Comparison of ENCODE assay signal across 8 cellular contexts in the genomic region with DNA sequence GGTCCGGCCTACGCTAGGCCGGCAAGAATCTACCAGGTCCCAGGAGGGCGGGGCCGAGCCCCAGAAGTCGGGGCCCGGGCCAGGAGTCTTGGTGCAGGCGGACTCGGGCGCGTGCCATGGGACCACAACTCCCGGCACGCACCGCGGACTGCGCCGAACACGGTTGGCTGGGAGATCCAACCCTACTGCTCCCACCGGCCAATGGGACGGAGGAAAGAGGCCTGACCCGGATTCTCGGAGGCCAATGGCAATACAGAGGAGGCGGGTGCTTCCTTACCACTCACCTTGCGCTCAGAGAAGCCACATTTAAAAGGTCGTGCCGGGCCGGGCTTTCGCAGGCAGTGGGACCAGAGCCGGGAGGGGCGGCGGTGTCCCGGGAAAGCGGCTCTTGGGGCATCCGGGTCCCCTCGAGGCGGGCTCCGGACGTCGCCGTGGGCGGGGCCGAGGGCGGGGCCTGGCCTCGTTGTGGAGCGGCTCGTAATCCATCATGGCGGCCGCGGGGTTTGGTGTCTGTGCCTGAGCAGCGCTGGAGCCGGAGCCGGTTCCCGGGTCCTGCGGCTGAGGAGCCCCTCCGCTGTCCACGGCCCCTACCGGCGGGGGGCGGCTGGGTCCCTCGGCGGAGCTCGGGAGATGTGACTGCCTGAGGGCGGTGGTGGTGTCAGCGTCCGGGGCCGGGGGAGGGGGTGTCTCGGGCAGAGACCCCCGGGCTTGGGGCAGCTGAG. TPM values are rescaled to one million over a fixed set of nuclear protein-coding genes. Genes with fewer than 3 reads are reported as not detected.
DNase-seq lines count a peak whose midpoint lies in the region; ATAC-seq and TF ChIP-seq lines count a peak whose summit lies in the region.

No MANE protein-coding gene starts in this region.

- peak; percentile 97 to 98 for ATAC-seq in CD4-positive, CD25-positive, alpha-beta regulatory T cell (ENCODE audit: low read depth in 2 of 2)
- ATAC-seq in GM19438 (IDR thresholded peaks at IDR 0.05; ENCODE audit: low read depth, unreplicated experiment): peak; percentile 96
- peak; percentile 90 for ATAC-seq in HG03571 (IDR thresholded peaks at IDR 0.05; ENCODE audit: unreplicated experiment)

- no peaks in the 10 kb centered on the region for H3K27me3 ChIP-seq in CD4-positive, CD25-positive, alpha-beta regulatory T cell (ENCODE audit: control insufficient read depth, insufficient read depth, low read length)
- no peaks in the 10 kb centered on the region for H3K27me3 ChIP-seq in duodenal mucosa (ENCODE audit: control insufficient read depth in 1 of 2, insufficient read depth in 2 of 2, low read length in 2 of 2)

- peak overlapping the region; percentile 86 to 98 (median 94) for H3K4me3 Mint-ChIP-seq in CD4-positive, CD25-positive, alpha-beta regulatory T cell
- H3K4me3 Mint-ChIP-seq in activated CD4-positive, alpha-beta memory T cell treated with anti-CD3 and anti-CD28 coated beads for 36 hours: peak overlapping the region; percentile 89

- peaks cover 39% of the 10 kb centered on the region for H3K4me1 ChIP-seq in CD4-positive, CD25-positive, alpha-beta regulatory T cell (ENCODE audit: control insufficient read depth, insufficient read depth, low read length, poor library complexity, severe bottlenecking)
- H3K4me1 ChIP-seq in duodenal mucosa (ENCODE audit: control insufficient read depth in 1 of 2, insufficient read depth in 2 of 2, low read length in 2 of 2): peaks cover 13 to 27% of the 10 kb centered on the region in 2 donors

- H3K27ac ChIP-seq in CD4-positive, CD25-positive, alpha-beta regulatory T cell (ENCODE audit: insufficient read depth, low read length, poor library complexity, severe bottlenecking): peak overlapping the region; percentile 98
- peak overlapping the region; percentile 99 for H3K27ac ChIP-seq in duodenal mucosa (ENCODE audit: low read depth, low read length)

- H3K9me3 Mint-ChIP-seq in CD4-positive, CD25-positive, alpha-beta regulatory T cell: peaks cover 0 to 1% (median 0%) of the 10 kb centered on the region in 7 donors
- H3K9me3 Mint-ChIP-seq in activated CD4-positive, alpha-beta memory T cell treated with anti-CD3 and anti-CD28 coated beads for 36 hours: no peaks in the 10 kb centered on the region

- peak overlapping the region; percentile 55 for H3K4me3 ChIP-seq in CD4-positive, CD25-positive, alpha-beta regulatory T cell (ENCODE audit: low read depth, low read length)
- H3K4me3 ChIP-seq in duodenal mucosa (ENCODE audit: low read depth in 1 of 2, low read length in 2 of 2) (peak overlapping the region; percentile 76 to 77), lower leg skin (ENCODE audit: low read depth, poor library complexity, severe bottlenecking) (peak overlapping the region; percentile 93)

- no peaks in the 10 kb centered on the region for H3K36me3 Mint-ChIP-seq in CD4-positive, CD25-positive, alpha-beta regulatory T cell
- no peaks in the 10 kb centered on the region for H3K36me3 Mint-ChIP-seq in activated CD4-positive, alpha-beta memory T cell treated with anti-CD3 and anti-CD28 coated beads for 36 hours

- no peak for TF ChIP-seq CTCF in lower leg skin (IDR thresholded peaks at IDR 0.05)

- intact Hi-C loops in activated CD4-positive, alpha-beta memory T cell treated with anti-CD3 and anti-CD28 coated beads for 36 hours (cut with micrococcal nuclease): loop anchor here (1.0 to 10.0 kb wide), 5 partner anchors 19 to 888 kb away; a partner anchor contains a TSS
- intact Hi-C loops in lower leg skin (cut with DNase I; ENCODE audit: low total_unique reads): no loop called here

- peak overlapping the region; percentile 94 to 98 (median 95) for H3K27ac Mint-ChIP-seq in CD4-positive, CD25-positive, alpha-beta regulatory T cell
- H3K27ac Mint-ChIP-seq in activated CD4-positive, alpha-beta memory T cell treated with anti-CD3 and anti-CD28 coated beads for 36 hours: peak overlapping the region; percentile 88

- no peaks in the 10 kb centered on the region for H3K36me3 ChIP-seq in CD4-positive, CD25-positive, alpha-beta regulatory T cell (ENCODE audit: control insufficient read depth, insufficient read depth, low read length)
- H3K36me3 ChIP-seq in duodenal mucosa (ENCODE audit: control insufficient read depth in 1 of 2, insufficient read depth in 2 of 2, low read length in 2 of 2): no peaks in the 10 kb centered on the region

- 0 to 1% methylated on average over 29 to 60 of the region's 68 CpGs for WGBS in lower leg skin, 2 donors

- peaks cover 20 to 45% (median 31%) of the 10 kb centered on the region in 4 donors for H3K4me1 Mint-ChIP-seq in CD4-positive, CD25-positive, alpha-beta regulatory T cell
- H3K4me1 Mint-ChIP-seq in activated CD4-positive, alpha-beta memory T cell treated with anti-CD3 and anti-CD28 coated beads for 36 hours (ENCODE audit: low read depth): peaks cover 33% of the 10 kb centered on the region

- POLR2A ChIA-PET in activated CD4-positive, alpha-beta memory T cell treated with anti-CD3 and anti-CD28 coated beads for 36 hours (lab: Charles Lee): interaction anchor here (0.6 to 1.4 kb wide), 2 partner anchors 19 to 536 kb away, joined by 3 to 5 read pairs; a partner anchor contains a TSS

- H3K9me3 ChIP-seq in CD4-positive, CD25-positive, alpha-beta regulatory T cell (ENCODE audit: control insufficient read depth in 2 of 2, low read length in 2 of 2): no peaks in the 10 kb centered on the region
- no peaks in the 10 kb centered on the region for H3K9me3 ChIP-seq in duodenal mucosa (ENCODE audit: control insufficient read depth in 1 of 2, low read length in 2 of 2)

- peak; percentile 93 to 98 (median 96) for DNase-seq in CD4-positive, CD25-positive, alpha-beta regulatory T cell
- DNase-seq in NCI-H774 (lab: John Stamatoyannopoulos, UW) (peak; percentile 99), lower leg skin (ENCODE audit: low spot score in 2 of 2) (peak; percentile 97 to 99)
- peak; percentile 97 for DNase-seq in activated CD4-positive, alpha-beta memory T cell treated with anti-CD3 and anti-CD28 coated beads for 36 hours
- DNase-seq in stimulated activated CD4-positive, alpha-beta T cell treated with anti-CD3 and anti-CD28 coated beads, Interleukin-4, amount 100 ng/mL, for 4 hours: peak; percentile 91 to 96

- peak overlapping the region; percentile 85 to 87 for H3K9ac ChIP-seq in duodenal mucosa (ENCODE audit: low read depth in 1 of 2, low read length in 2 of 2)

- no peak for TF ChIP-seq POLR2A in lower leg skin (IDR thresholded peaks at IDR 0.05)

- CTCF ChIA-PET in activated CD4-positive, alpha-beta memory T cell treated with anti-CD3 and anti-CD28 coated beads for 36 hours (lab: Charles Lee): interaction anchor here (1.2 to 3.3 kb wide), 2 partner anchors 12 to 25 kb away, joined by 3 to 18 read pairs; no protein-coding TSS in a partner anchor

- peaks cover 5% of the 10 kb centered on the region for H3K27me3 Mint-ChIP-seq in CD4-positive, CD25-positive, alpha-beta regulatory T cell
- no peaks in the 10 kb centered on the region for H3K27me3 Mint-ChIP-seq in activated CD4-positive, alpha-beta memory T cell treated with anti-CD3 and anti-CD28 coated beads for 36 hours

RNA-seq across cellular contexts. Expression of a gene that starts 19.1 kb away (rescaled TPM):
- total RNA-seq in CD4-positive, CD25-positive, alpha-beta regulatory T cell: 47.1 TPM
- 10 to 100 TPM; 24.1 to 30.0 (median 28.5) TPM for polyA plus RNA-seq in CD4-positive, CD25-positive, alpha-beta regulatory T cell
- 10 to 100 TPM; 77.3 to 80.5 TPM for total RNA-seq in activated CD4-positive, alpha-beta memory T cell treated with anti-CD3 and anti-CD28 coated beads for 36 hours
- total RNA-seq in lower leg skin: 10 to 100 TPM; 14.8 to 19.7 (median 17.9) TPM

RNA-seq across cellular contexts. Expression of a gene that starts 48.3 kb away (rescaled TPM):
- total RNA-seq in CD4-positive, CD25-positive, alpha-beta regulatory T cell: not detected
- under 1 TPM in 1 of 4 donors, not detected in 3; 0.10 TPM for polyA plus RNA-seq in CD4-positive, CD25-positive, alpha-beta regulatory T cell
- total RNA-seq in activated CD4-positive, alpha-beta memory T cell treated with anti-CD3 and anti-CD28 coated beads for 36 hours: under 1 TPM; 0.07 to 0.12 TPM
- total RNA-seq in lower leg skin: under 1 TPM in 1 of 4 donors, not detected in 3; 0.21 TPM

Comparison
In these comparisons a context has a peak if more than half of its experiments do, and no peak if none do; other contexts are left out.
1. Peak in every context shown above with its lines: DNase-seq, ATAC-seq, H3K4me3 ChIP-seq and H3K27ac ChIP-seq.